In genomic region chr22:19448076-19448607, GRCh38 we compare ENCODE assay signal across 2 cellular contexts.
A peak's percentile ranks its signal among the peaks of the same experiment; 100 is the strongest.
TF ChIP-seq lines count a peak whose summit lies in the region.

No MANE protein-coding gene starts in this region.

TF ChIP-seq in IMR-90, 13 proteins besides CTCF, POLR2A, EP300 and RAD21:
- TF ChIP-seq USF2 (IDR thresholded peaks at IDR 0.05; ENCODE audit: low read depth, low read length) (no peak), FOS (IDR thresholded peaks at IDR 0.05; ENCODE audit: low read depth, low read length) (no peak), ELK1 (IDR thresholded peaks at IDR 0.05; ENCODE audit: borderline replicate concordance, low read depth, low read length) (no peak), BHLHE40 (IDR thresholded peaks at IDR 0.05; ENCODE audit: low read depth, low read length) (no peak), NFE2L2 (IDR thresholded peaks at IDR 0.05; ENCODE audit: low read depth, low read length) (no peak)

TF ChIP-seq in liver, 16 proteins besides CTCF, POLR2A, EP300 and RAD21:
- no peak for TF ChIP-seq YY1 (IDR thresholded peaks at IDR 0.05)
- TF ChIP-seq FOXA1 (IDR thresholded peaks at IDR 0.05): no peak
- TF ChIP-seq SP1 (IDR thresholded peaks at IDR 0.05): peak; percentile 4
- TF ChIP-seq GABPA (IDR thresholded peaks at IDR 0.05 in 1 of 2, conservative IDR thresholded peaks at IDR 0.05 in 1 of 2): no peak
- TF ChIP-seq HNF4A (conservative IDR thresholded peaks at IDR 0.05): peak in 1 of 2 donors; percentile 46
- TF ChIP-seq RXRA (IDR thresholded peaks at IDR 0.05): peak; percentile 73 to 88
TF ChIP-seq in liver: peak in this region for 3.
